ENCODE assay signal across 14 cellular contexts in genomic region chr7:137172105-137172590, GRCh38.
DNase-seq lines count a peak whose midpoint lies in the region; TF ChIP-seq lines count a peak whose summit lies in the region.
"Had no signal": no experiment of that assay in that cellular context is flagged by ENCODE, and none has a peak within 500 bp of the region (broad histone marks: within the 10 kb centered on the region; RNA-seq: fewer than 3 reads in every experiment).

No MANE protein-coding gene starts in this region.

- peak; percentile 17 for DNase-seq in NCI-H146 (lab: John Stamatoyannopoulos, UW)
- no peak for DNase-seq in NCI-H146 treated with DMSO at 0.1 percent for 48 hours (lab: John Stamatoyannopoulos, UW; ENCODE audit: unreplicated experiment)
- DNase-seq in COR-L47 (lab: John Stamatoyannopoulos, UW): peak; percentile 78
- DNase-seq in NCI-H2029 treated with DMSO at 0.1 percent for 48 hours (lab: John Stamatoyannopoulos, UW): peak; percentile 49
- DNase-seq in activated CD4-positive, CD25-positive, alpha-beta regulatory T cell (lab: John Stamatoyannopoulos, UW): no peak
- DNase-seq in stimulated activated CD4-positive, alpha-beta T cell treated with anti-CD3 and anti-CD28 coated beads, Interleukin-4, amount 100 ng/mL, for 4 hours: no peak
- DNase-seq: ACHN; CD4-positive, CD25-positive, alpha-beta regulatory T cell; DND-41; GDM1; GOT3; H9 had no signal

- peak overlapping the region; percentile 52 for H3K27ac ChIP-seq in VCaP
- H3K27ac ChIP-seq: BLaER1 treated with 17β-estradiol and CSF1 and Interleukin-3, amounts not matched to agents 10 nM and 100 nM had no signal

- TF ChIP-seq CTCF in VCaP (conservative IDR thresholded peaks at IDR 0.05): no peak

Comparison
In these comparisons a context has a peak if more than half of its experiments do, and no peak if none do; other contexts are left out.
1. DNase-seq: peak in NCI-H146 (single experiment), COR-L47 (single experiment) and NCI-H2029 treated with DMSO at 0.1 percent for 48 hours (single experiment); none in NCI-H146 treated with DMSO at 0.1 percent for 48 hours (single experiment), activated CD4-positive, CD25-positive, alpha-beta regulatory T cell (0 of 4) and stimulated activated CD4-positive, alpha-beta T cell treated with anti-CD3 and anti-CD28 coated beads, Interleukin-4, amount 100 ng/mL, for 4 hours (0 of 2).